22 cellular contexts compared by ENCODE assay signal in genomic region chr15:60130398-60130797, GRCh38.
"Had no signal": no experiment of that assay in that cellular context is flagged by ENCODE, and none has a peak within 500 bp of the region (broad histone marks: within the 10 kb centered on the region; RNA-seq: fewer than 3 reads in every experiment).

No MANE protein-coding gene starts in this region.

- H3K27me3 Mint-ChIP-seq: stimulated activated naive CD8-positive, alpha-beta T cell treated with anti-CD3 and anti-CD28 coated beads, Interleukin-15, Interleukin-2, amounts not matched to agents 100 ng/mL and 50 ng/mL, for 24 hours had no signal

- H3K36me3 Mint-ChIP-seq: naive thymus-derived CD4-positive, alpha-beta T cell; stimulated activated memory B cell treated with anti-CD40 and anti-IgM and Interleukin-4, amounts not matched to agents 10 μg/mL and 1 μg/mL and 100 μg/mL, for 72 hours had no signal

- H3K27ac ChIP-seq: neutrophil, psoas muscle, right lobe of liver, spleen, tibial artery, upper lobe of left lung, uterus had no signal

- H3K9me3 Mint-ChIP-seq: endodermal cell; naive thymus-derived CD4-positive, alpha-beta T cell; stimulated activated memory B cell treated with anti-CD40 and anti-IgM and Interleukin-4, amounts not matched to agents 10 μg/mL and 1 μg/mL and 100 μg/mL, for 72 hours; stimulated activated naive CD8-positive, alpha-beta T cell treated with anti-CD3 and anti-CD28 coated beads, Interleukin-15, Interleukin-2, amounts not matched to agents 100 ng/mL and 50 ng/mL, for 24 hours had no signal

- DNase-seq: effector CD4-positive, alpha-beta T cell; endodermal cell; foreskin melanocyte; head of caudate nucleus; hippocampal formation; mammary epithelial cell; naive thymus-derived CD4-positive, alpha-beta T cell; psoas muscle; retina; right lobe of liver; spleen; stimulated activated CD4-positive, alpha-beta T cell treated with anti-CD3 and anti-CD28 coated beads, Interleukin-15, amount 100 ng/mL, for 24 hours; stimulated activated CD4-positive, alpha-beta T cell treated with anti-CD3 and anti-CD28 coated beads, Interleukin-1b, Interleukin-23, amount 100 ng/mL, for 48 hours; stimulated activated CD4-positive, alpha-beta T cell treated with anti-CD3 and anti-CD28 coated beads, Interleukin-4, amount 100 ng/mL, for 24 hours; tibial artery; upper lobe of left lung; uterus had no signal

- H3K4me1 ChIP-seq: psoas muscle, uterus had no signal

- H3K9me3 ChIP-seq: neutrophil, psoas muscle, right lobe of liver, spleen, tibial artery, upper lobe of left lung, uterus had no signal

- H3K27me3 ChIP-seq: right lobe of liver, upper lobe of left lung, uterus had no signal

- ATAC-seq: left lobe of liver; naive thymus-derived CD4-positive, alpha-beta T cell; psoas muscle; right lobe of liver; stimulated activated memory B cell treated with anti-CD40 and anti-IgM and Interleukin-4, amounts not matched to agents 10 μg/mL and 1 μg/mL and 100 μg/mL, for 72 hours had no signal

- H3K4me3 Mint-ChIP-seq: endodermal cell; naive thymus-derived CD4-positive, alpha-beta T cell; stimulated activated memory B cell treated with anti-CD40 and anti-IgM and Interleukin-4, amounts not matched to agents 10 μg/mL and 1 μg/mL and 100 μg/mL, for 72 hours; stimulated activated naive CD8-positive, alpha-beta T cell treated with anti-CD3 and anti-CD28 coated beads, Interleukin-15, Interleukin-2, amounts not matched to agents 100 ng/mL and 50 ng/mL, for 24 hours had no signal

- H3K4me3 ChIP-seq: psoas muscle, right lobe of liver, spleen, tibial artery, upper lobe of left lung, uterus had no signal

- FAIRE-seq: endothelial cell of umbilical vein had no signal

- H3K36me3 ChIP-seq: neutrophil, right lobe of liver, spleen, tibial artery, upper lobe of left lung, uterus had no signal

- H3K27ac Mint-ChIP-seq: endodermal cell; naive thymus-derived CD4-positive, alpha-beta T cell; stimulated activated memory B cell treated with anti-CD40 and anti-IgM and Interleukin-4, amounts not matched to agents 10 μg/mL and 1 μg/mL and 100 μg/mL, for 72 hours; stimulated activated naive CD8-positive, alpha-beta T cell treated with anti-CD3 and anti-CD28 coated beads, Interleukin-15, Interleukin-2, amounts not matched to agents 100 ng/mL and 50 ng/mL, for 24 hours had no signal
